ENCODE assay signal across 1 cellular context in the genomic region with DNA sequence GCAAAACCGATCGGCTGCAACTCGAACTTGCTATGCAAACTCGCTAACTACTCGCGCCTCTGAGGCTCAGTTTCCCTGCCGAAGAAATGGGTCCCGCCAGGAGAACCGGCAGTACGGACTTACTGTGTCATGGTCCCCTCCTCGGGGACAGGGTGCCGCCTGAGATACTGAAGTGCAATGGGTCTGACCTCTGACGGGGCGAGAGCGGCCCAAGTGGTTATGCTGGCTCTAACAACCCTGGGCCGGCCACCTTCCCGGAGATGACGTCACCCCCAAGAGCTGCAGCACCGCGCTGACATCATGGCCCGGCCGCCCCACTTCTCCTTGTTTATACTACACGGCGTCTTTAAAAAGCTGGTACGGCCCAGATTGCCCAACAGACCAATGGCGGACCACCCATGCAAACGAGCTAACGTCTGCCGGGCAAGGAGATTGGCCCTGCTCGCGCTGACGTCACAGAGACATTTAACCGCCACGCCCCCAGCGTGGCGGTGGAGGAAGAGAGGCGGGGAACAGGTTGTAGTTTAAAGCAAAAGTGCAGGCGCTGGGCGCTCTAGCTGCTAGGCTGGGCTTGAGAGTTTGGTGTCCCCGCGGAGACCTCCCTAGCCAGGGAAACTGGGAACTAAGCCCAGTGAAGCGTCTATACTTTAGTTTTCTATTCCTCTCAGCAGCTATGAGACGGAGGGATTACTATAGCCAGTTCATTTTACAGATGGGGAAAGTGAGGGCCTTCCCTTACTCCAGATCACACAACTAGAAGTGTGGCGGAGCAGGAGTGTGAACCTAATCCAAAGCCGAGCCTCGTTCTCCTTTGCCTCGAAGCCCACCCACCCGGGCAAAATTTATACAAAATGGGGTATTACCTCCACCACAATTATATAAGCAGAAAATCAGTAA.
TF ChIP-seq lines count a peak whose summit lies in the region.

No MANE protein-coding gene starts in this region.

TF ChIP-seq in HepG2, 621 proteins besides CTCF, POLR2A, EP300 and RAD21 (continued from another document and continues in another):
- TF ChIP-seq ZNF816 (CRISPR knock-in tag; IDR thresholded peaks at IDR 0.05; ENCODE audit: borderline replicate concordance) (no peak), ZNF337 (CRISPR knock-in tag; IDR thresholded peaks at IDR 0.05; ENCODE audit: borderline replicate concordance, low read depth) (no peak), NFE2L1 (CRISPR knock-in tag; IDR thresholded peaks at IDR 0.05; ENCODE audit: borderline replicate concordance) (no peak), HOXA7 (CRISPR knock-in tag; IDR thresholded peaks at IDR 0.05) (no peak), MEIS2 (CRISPR knock-in tag; IDR thresholded peaks at IDR 0.05) (no peak; the same call in 1 of the 2 replicates), ZNF746 (CRISPR knock-in tag; IDR thresholded peaks at IDR 0.05) (no peak), HNRNPK (IDR thresholded peaks at IDR 0.05; ENCODE audit: low read depth, low read length, poor library complexity, severe bottlenecking) (no peak), NR2F6 (IDR thresholded peaks at IDR 0.05) (no peak), NR2F6 (CRISPR knock-in tag; IDR thresholded peaks at IDR 0.05) (no peak), ZFYVE20 (CRISPR knock-in tag; IDR thresholded peaks at IDR 0.05; ENCODE audit: borderline replicate concordance, low read depth) (no peak), ZNF441 (CRISPR knock-in tag; IDR thresholded peaks at IDR 0.05; ENCODE audit: borderline replicate concordance) (no peak), KAT7 (CRISPR knock-in tag; IDR thresholded peaks at IDR 0.05; ENCODE audit: borderline replicate concordance) (no peak), TARDBP (CRISPR knock-in tag; IDR thresholded peaks at IDR 0.05) (no peak; the same call in 1 of the 2 replicates), CBX2 (IDR thresholded peaks at IDR 0.05; ENCODE audit: low read depth, low read length) (no peak), CBX2 (CRISPR knock-in tag; IDR thresholded peaks at IDR 0.05; ENCODE audit: low read depth) (no peak), ZNF234 (CRISPR knock-in tag; conservative IDR thresholded peaks at IDR 0.05) (no peak), MTA3 (CRISPR knock-in tag; IDR thresholded peaks at IDR 0.05) (no peak), ZNF44 (CRISPR knock-in tag; IDR thresholded peaks at IDR 0.05) (no peak; the same call in 1 of the 2 replicates), ZSCAN30 (CRISPR knock-in tag; IDR thresholded peaks at IDR 0.05) (no peak), SYNCRIP (IDR thresholded peaks at IDR 0.05; ENCODE audit: insufficient read depth, low read depth, low read length) (no peak), ZNF720 (CRISPR knock-in tag; IDR thresholded peaks at IDR 0.05) (no peak), ZBTB38 (CRISPR knock-in tag; IDR thresholded peaks at IDR 0.05) (no peak), ZNF180 (CRISPR knock-in tag; IDR thresholded peaks at IDR 0.05; ENCODE audit: borderline replicate concordance, low read depth) (no peak), KMT2A (CRISPR knock-in tag; IDR thresholded peaks at IDR 0.05) (0 out of 2 replicates have a peak, but pooled peaks have one; percentile 11), CREM (IDR thresholded peaks at IDR 0.05) (peak; percentile 95), CREM (CRISPR knock-in tag; IDR thresholded peaks at IDR 0.05) (no peak), SNAI1 (CRISPR knock-in tag; IDR thresholded peaks at IDR 0.05; ENCODE audit: borderline replicate concordance) (no peak)
- TF ChIP-seq, protein P1, sequence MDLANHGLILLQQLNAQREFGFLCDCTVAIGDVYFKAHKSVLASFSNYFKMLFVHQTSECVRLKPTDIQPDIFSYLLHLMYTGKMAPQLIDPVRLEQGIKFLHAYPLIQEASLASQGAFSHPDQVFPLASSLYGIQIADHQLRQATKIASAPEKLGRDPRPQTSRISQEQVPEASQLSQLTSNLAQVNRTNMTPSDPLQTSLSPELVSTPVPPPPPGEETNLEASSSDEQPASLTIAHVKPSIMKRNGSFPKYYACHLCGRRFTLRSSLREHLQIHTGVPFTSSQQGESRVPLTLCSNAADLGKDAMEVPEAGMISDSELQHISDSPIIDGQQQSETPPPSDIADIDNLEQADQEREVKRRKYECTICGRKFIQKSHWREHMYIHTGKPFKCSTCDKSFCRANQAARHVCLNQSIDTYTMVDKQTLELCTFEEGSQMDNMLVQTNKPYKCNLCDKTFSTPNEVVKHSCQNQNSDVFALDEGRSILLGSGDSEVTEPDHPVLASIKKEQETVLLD (CRISPR knock-in tag; IDR thresholded peaks at IDR 0.05; ENCODE audit: low read depth) = no peak
- TF ChIP-seq, protein P2, sequence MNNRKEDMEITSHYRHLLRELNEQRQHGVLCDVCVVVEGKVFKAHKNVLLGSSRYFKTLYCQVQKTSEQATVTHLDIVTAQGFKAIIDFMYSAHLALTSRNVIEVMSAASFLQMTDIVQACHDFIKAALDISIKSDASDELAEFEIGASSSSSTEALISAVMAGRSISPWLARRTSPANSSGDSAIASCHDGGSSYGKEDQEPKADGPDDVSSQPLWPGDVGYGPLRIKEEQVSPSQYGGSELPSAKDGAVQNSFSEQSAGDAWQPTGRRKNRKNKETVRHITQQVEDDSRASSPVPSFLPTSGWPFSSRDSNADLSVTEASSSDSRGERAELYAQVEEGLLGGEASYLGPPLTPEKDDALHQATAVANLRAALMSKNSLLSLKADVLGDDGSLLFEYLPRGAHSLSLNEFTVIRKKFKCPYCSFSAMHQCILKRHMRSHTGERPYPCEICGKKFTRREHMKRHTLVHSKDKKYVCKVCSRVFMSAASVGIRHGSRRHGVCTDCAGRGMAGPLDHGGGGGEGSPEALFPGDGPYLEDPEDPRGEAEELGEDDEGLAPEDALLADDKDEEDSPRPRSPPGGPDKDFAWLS (CRISPR knock-in tag; IDR thresholded peaks at IDR 0.05; ENCODE audit: borderline replicate concordance) = no peak
- TF ChIP-seq, protein P3, sequence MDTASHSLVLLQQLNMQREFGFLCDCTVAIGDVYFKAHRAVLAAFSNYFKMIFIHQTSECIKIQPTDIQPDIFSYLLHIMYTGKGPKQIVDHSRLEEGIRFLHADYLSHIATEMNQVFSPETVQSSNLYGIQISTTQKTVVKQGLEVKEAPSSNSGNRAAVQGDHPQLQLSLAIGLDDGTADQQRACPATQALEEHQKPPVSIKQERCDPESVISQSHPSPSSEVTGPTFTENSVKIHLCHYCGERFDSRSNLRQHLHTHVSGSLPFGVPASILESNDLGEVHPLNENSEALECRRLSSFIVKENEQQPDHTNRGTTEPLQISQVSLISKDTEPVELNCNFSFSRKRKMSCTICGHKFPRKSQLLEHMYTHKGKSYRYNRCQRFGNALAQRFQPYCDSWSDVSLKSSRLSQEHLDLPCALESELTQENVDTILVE (CRISPR knock-in tag; IDR thresholded peaks at IDR 0.05) = 0 out of 2 replicates have a peak, but pooled peaks have one; percentile 9
- TF ChIP-seq, protein P4, sequence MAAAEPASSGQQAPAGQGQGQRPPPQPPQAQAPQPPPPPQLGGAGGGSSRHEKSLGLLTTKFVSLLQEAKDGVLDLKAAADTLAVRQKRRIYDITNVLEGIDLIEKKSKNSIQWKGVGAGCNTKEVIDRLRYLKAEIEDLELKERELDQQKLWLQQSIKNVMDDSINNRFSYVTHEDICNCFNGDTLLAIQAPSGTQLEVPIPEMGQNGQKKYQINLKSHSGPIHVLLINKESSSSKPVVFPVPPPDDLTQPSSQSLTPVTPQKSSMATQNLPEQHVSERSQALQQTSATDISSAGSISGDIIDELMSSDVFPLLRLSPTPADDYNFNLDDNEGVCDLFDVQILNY (CRISPR knock-in tag; conservative IDR thresholded peaks at IDR 0.05) = no peak
- TF ChIP-seq, protein P5, sequence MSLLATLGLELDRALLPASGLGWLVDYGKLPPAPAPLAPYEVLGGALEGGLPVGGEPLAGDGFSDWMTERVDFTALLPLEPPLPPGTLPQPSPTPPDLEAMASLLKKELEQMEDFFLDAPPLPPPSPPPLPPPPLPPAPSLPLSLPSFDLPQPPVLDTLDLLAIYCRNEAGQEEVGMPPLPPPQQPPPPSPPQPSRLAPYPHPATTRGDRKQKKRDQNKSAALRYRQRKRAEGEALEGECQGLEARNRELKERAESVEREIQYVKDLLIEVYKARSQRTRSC (CRISPR knock-in tag; IDR thresholded peaks at IDR 0.05; ENCODE audit: low read depth) = no peak
- TF ChIP-seq, protein P6, sequence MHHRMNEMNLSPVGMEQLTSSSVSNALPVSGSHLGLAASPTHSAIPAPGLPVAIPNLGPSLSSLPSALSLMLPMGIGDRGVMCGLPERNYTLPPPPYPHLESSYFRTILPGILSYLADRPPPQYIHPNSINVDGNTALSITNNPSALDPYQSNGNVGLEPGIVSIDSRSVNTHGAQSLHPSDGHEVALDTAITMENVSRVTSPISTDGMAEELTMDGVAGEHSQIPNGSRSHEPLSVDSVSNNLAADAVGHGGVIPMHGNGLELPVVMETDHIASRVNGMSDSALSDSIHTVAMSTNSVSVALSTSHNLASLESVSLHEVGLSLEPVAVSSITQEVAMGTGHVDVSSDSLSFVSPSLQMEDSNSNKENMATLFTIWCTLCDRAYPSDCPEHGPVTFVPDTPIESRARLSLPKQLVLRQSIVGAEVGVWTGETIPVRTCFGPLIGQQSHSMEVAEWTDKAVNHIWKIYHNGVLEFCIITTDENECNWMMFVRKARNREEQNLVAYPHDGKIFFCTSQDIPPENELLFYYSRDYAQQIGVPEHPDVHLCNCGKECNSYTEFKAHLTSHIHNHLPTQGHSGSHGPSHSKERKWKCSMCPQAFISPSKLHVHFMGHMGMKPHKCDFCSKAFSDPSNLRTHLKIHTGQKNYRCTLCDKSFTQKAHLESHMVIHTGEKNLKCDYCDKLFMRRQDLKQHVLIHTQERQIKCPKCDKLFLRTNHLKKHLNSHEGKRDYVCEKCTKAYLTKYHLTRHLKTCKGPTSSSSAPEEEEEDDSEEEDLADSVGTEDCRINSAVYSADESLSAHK (CRISPR knock-in tag; IDR thresholded peaks at IDR 0.05; ENCODE audit: borderline replicate concordance) = no peak
- TF ChIP-seq, protein P7, sequence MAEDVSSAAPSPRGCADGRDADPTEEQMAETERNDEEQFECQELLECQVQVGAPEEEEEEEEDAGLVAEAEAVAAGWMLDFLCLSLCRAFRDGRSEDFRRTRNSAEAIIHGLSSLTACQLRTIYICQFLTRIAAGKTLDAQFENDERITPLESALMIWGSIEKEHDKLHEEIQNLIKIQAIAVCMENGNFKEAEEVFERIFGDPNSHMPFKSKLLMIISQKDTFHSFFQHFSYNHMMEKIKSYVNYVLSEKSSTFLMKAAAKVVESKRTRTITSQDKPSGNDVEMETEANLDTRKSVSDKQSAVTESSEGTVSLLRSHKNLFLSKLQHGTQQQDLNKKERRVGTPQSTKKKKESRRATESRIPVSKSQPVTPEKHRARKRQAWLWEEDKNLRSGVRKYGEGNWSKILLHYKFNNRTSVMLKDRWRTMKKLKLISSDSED (CRISPR knock-in tag; IDR thresholded peaks at IDR 0.05) = no peak
- TF ChIP-seq, protein P8, sequence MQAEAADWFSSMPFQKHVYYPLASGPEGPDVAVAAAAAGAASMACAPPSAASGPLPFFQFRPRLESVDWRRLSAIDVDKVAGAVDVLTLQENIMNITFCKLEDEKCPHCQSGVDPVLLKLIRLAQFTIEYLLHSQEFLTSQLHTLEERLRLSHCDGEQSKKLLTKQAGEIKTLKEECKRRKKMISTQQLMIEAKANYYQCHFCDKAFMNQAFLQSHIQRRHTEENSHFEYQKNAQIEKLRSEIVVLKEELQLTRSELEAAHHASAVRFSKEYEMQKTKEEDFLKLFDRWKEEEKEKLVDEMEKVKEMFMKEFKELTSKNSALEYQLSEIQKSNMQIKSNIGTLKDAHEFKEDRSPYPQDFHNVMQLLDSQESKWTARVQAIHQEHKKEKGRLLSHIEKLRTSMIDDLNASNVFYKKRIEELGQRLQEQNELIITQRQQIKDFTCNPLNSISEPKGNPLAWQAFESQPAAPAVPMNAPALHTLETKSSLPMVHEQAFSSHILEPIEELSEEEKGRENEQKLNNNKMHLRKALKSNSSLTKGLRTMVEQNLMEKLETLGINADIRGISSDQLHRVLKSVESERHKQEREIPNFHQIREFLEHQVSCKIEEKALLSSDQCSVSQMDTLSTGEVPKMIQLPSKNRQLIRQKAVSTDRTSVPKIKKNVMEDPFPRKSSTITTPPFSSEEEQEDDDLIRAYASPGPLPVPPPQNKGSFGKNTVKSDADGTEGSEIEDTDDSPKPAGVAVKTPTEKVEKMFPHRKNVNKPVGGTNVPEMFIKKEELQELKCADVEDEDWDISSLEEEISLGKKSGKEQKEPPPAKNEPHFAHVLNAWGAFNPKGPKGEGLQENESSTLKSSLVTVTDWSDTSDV (CRISPR knock-in tag; IDR thresholded peaks at IDR 0.05) = no peak
- TF ChIP-seq, protein P9, sequence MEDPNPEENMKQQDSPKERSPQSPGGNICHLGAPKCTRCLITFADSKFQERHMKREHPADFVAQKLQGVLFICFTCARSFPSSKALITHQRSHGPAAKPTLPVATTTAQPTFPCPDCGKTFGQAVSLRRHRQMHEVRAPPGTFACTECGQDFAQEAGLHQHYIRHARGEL (CRISPR knock-in tag; IDR thresholded peaks at IDR 0.05) = no peak
- TF ChIP-seq, protein P10, sequence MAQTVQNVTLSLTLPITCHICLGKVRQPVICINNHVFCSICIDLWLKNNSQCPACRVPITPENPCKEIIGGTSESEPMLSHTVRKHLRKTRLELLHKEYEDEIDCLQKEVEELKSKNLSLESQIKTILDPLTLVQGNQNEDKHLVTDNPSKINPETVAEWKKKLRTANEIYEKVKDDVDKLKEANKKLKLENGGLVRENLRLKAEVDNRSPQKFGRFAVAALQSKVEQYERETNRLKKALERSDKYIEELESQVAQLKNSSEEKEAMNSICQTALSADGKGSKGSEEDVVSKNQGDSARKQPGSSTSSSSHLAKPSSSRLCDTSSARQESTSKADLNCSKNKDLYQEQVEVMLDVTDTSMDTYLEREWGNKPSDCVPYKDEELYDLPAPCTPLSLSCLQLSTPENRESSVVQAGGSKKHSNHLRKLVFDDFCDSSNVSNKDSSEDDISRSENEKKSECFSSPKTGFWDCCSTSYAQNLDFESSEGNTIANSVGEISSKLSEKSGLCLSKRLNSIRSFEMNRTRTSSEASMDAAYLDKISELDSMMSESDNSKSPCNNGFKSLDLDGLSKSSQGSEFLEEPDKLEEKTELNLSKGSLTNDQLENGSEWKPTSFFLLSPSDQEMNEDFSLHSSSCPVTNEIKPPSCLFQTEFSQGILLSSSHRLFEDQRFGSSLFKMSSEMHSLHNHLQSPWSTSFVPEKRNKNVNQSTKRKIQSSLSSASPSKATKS (CRISPR knock-in tag; IDR thresholded peaks at IDR 0.05) = no peak
- TF ChIP-seq, protein P11, sequence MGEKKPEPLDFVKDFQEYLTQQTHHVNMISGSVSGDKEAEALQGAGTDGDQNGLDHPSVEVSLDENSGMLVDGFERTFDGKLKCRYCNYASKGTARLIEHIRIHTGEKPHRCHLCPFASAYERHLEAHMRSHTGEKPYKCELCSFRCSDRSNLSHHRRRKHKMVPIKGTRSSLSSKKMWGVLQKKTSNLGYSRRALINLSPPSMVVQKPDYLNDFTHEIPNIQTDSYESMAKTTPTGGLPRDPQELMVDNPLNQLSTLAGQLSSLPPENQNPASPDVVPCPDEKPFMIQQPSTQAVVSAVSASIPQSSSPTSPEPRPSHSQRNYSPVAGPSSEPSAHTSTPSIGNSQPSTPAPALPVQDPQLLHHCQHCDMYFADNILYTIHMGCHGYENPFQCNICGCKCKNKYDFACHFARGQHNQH (CRISPR knock-in tag; IDR thresholded peaks at IDR 0.05) = no peak; the same call in 1 of the 2 replicates
